15 cellular contexts compared by ENCODE assay signal in the genomic region with DNA sequence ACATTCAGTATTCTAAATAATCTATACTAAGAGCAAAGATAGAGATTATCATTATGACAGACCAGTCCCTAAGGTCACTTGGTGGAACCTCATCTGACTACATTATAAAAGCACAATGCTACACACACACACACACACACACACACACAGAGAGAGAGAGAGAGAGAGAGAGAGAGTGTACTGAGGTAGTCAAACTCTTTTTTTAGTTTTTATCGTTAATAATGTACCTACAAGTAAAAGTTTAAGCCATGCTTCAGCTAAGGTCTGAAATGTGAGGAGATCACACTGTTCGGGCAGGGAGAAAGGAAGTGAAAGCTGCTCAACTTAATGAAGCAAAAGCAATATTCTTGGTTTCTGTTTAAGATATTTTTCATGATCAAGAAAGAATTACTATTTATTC.
DNase-seq lines count a peak whose midpoint lies in the region; ATAC-seq, FAIRE-seq and TF ChIP-seq lines count a peak whose summit lies in the region.
"Had no signal": no experiment of that assay in that cellular context is flagged by ENCODE, and none has a peak within 500 bp of the region (broad histone marks: within the 10 kb centered on the region; RNA-seq: fewer than 3 reads in every experiment).

No MANE protein-coding gene starts in this region.

- peaks cover 3 to 18% of the 10 kb centered on the region in 2 donors for H3K4me1 Mint-ChIP-seq in natural killer cell treated with Interleukin-12 subunit alpha and Interleukin-12 subunit beta and Interleukin-15 and Interleukin-18, amount 100 ng/mL, for 72 hours (ENCODE audit: low read depth in 2 of 2)
- H3K4me1 Mint-ChIP-seq in natural killer cell = peaks cover 0 to 10% of the 10 kb centered on the region in 2 donors
- no peaks in the 10 kb centered on the region for H3K4me1 Mint-ChIP-seq in CD8-positive, alpha-beta memory T cell
- no peaks in the 10 kb centered on the region for H3K4me1 Mint-ChIP-seq in glutamatergic neuron (ENCODE audit: low read depth, unreplicated experiment)
- H3K4me1 Mint-ChIP-seq: T-helper 17 cell had no signal

- no peak for TF ChIP-seq POLR2A in ovary (IDR thresholded peaks at IDR 0.05)
- TF ChIP-seq POLR2A in H54 (IDR thresholded peaks at IDR 0.05; ENCODE audit: low read depth, low read length) = no peak

- H3K27ac Mint-ChIP-seq in natural killer cell treated with Interleukin-12 subunit alpha and Interleukin-12 subunit beta and Interleukin-15 and Interleukin-18, amount 100 ng/mL, for 72 hours = no peak overlapping the region
- H3K27ac Mint-ChIP-seq in natural killer cell = peak overlapping the region in 1 of 2 donors; percentile 60
- H3K27ac Mint-ChIP-seq in CD8-positive, alpha-beta memory T cell = no peak overlapping the region
- H3K27ac Mint-ChIP-seq in glutamatergic neuron (ENCODE audit: unreplicated experiment) = no peak overlapping the region
- H3K27ac Mint-ChIP-seq: T-helper 17 cell had no signal

- H3K4me3 ChIP-seq in CD8-positive, alpha-beta memory T cell (ENCODE audit: low read length) = no peak overlapping the region
- no peak overlapping the region for H3K4me3 ChIP-seq in ovary
- H3K4me3 ChIP-seq: esophagus muscularis mucosa, MG63, transverse colon had no signal

- WGBS in ovary, 3 donors = 50 to 60% (median 59%) methylated on average over 2 of the region's 2 CpGs

- intact Hi-C loops in natural killer cell (cut with micrococcal nuclease) (no loop called here), ovary (cut with DNase I) (no loop called here)

- no peak for TF ChIP-seq EP300 in ovary (IDR thresholded peaks at IDR 0.05)

- no peaks in the 10 kb centered on the region for H3K9me3 ChIP-seq in CD8-positive, alpha-beta memory T cell (ENCODE audit: low read length)
- H3K9me3 ChIP-seq in ovary = no peaks in the 10 kb centered on the region
- H3K9me3 ChIP-seq: esophagus muscularis mucosa, MG63, neutrophil, transverse colon had no signal

- DNase-seq in natural killer cell treated with Interleukin-12 subunit alpha and Interleukin-12 subunit beta and Interleukin-15 and Interleukin-18, amount 100 ng/mL, for 72 hours (ENCODE audit: low spot score) = no peak
- no peak for DNase-seq in natural killer cell
- no peak for DNase-seq in CD8-positive, alpha-beta memory T cell
- no peak for DNase-seq in ovary
- DNase-seq in H54 (ENCODE audit: insufficient read length, low spot score) = no peak
- DNase-seq in glutamatergic neuron = no peak
- DNase-seq: immature natural killer cell; MG63; stimulated activated CD4-positive, alpha-beta T cell treated with anti-CD3 and anti-CD28 coated beads, Interleukin-2, amount 100 ng/mL, for 48 hours; T-helper 17 cell; transverse colon had no signal

- no peaks in the 10 kb centered on the region for H3K36me3 Mint-ChIP-seq in natural killer cell treated with Interleukin-12 subunit alpha and Interleukin-12 subunit beta and Interleukin-15 and Interleukin-18, amount 100 ng/mL, for 72 hours
- H3K36me3 Mint-ChIP-seq in natural killer cell (no peaks in the 10 kb centered on the region), glutamatergic neuron (ENCODE audit: unreplicated experiment) (no peaks in the 10 kb centered on the region)
- no peaks in the 10 kb centered on the region for H3K36me3 Mint-ChIP-seq in CD8-positive, alpha-beta memory T cell

- H3K4me3 Mint-ChIP-seq in natural killer cell treated with Interleukin-12 subunit alpha and Interleukin-12 subunit beta and Interleukin-15 and Interleukin-18, amount 100 ng/mL, for 72 hours = peak overlapping the region; percentile 26
- H3K4me3 Mint-ChIP-seq in natural killer cell (no peak overlapping the region), glutamatergic neuron (ENCODE audit: unreplicated experiment) (no peak overlapping the region)
- no peak overlapping the region for H3K4me3 Mint-ChIP-seq in CD8-positive, alpha-beta memory T cell
- H3K4me3 Mint-ChIP-seq: T-helper 17 cell had no signal

- no peaks in the 10 kb centered on the region for H3K4me1 ChIP-seq in CD8-positive, alpha-beta memory T cell (ENCODE audit: insufficient read depth, low read length)
- H3K4me1 ChIP-seq in ovary (ENCODE audit: insufficient read depth) = no peaks in the 10 kb centered on the region
- H3K4me1 ChIP-seq: esophagus muscularis mucosa, transverse colon had no signal

- ATAC-seq in natural killer cell treated with Interleukin-12 subunit alpha and Interleukin-12 subunit beta and Interleukin-15 and Interleukin-18, amount 100 ng/mL, for 72 hours = no peak
- ATAC-seq in natural killer cell (no peak), HG02623 (IDR thresholded peaks at IDR 0.05; ENCODE audit: unreplicated experiment) (peak; percentile 80), HG03442 (IDR thresholded peaks at IDR 0.05; ENCODE audit: unreplicated experiment) (peak; percentile 77)
- ATAC-seq: T-helper 17 cell had no signal

- H3K27me3 ChIP-seq in CD8-positive, alpha-beta memory T cell (ENCODE audit: insufficient read depth, low read length, poor library complexity, severe bottlenecking) = no peaks in the 10 kb centered on the region
- no peaks in the 10 kb centered on the region for H3K27me3 ChIP-seq in ovary
- H3K27me3 ChIP-seq: esophagus muscularis mucosa, MG63, transverse colon had no signal

- peaks cover 0 to 14% of the 10 kb centered on the region in 2 donors for H3K27me3 Mint-ChIP-seq in natural killer cell treated with Interleukin-12 subunit alpha and Interleukin-12 subunit beta and Interleukin-15 and Interleukin-18, amount 100 ng/mL, for 72 hours
- H3K27me3 Mint-ChIP-seq in natural killer cell (ENCODE audit: low read depth in 2 of 2) (peaks cover 0 to 11% of the 10 kb centered on the region in 2 donors), glutamatergic neuron (ENCODE audit: unreplicated experiment) (no peaks in the 10 kb centered on the region)
- H3K27me3 Mint-ChIP-seq in CD8-positive, alpha-beta memory T cell = peaks cover 3 to 4% of the 10 kb centered on the region in 2 donors

- CTCF ChIA-PET in CD8-positive, alpha-beta memory T cell (lab: Charles Lee) = no interaction called here

- H3K36me3 ChIP-seq in CD8-positive, alpha-beta memory T cell (ENCODE audit: insufficient read depth, low read length) = no peaks in the 10 kb centered on the region
- H3K36me3 ChIP-seq in ovary = no peaks in the 10 kb centered on the region
- H3K36me3 ChIP-seq: esophagus muscularis mucosa, MG63, neutrophil, transverse colon had no signal

- TF ChIP-seq CTCF in natural killer cell (IDR thresholded peaks at IDR 0.05) (no peak), ovary (IDR thresholded peaks at IDR 0.05) (no peak), glutamatergic neuron (IDR thresholded peaks at IDR 0.05; ENCODE audit: partially characterized antibody, unreplicated experiment) (no peak)

- POLR2A ChIA-PET in CD8-positive, alpha-beta memory T cell (lab: Charles Lee) = no interaction called here

- no peak overlapping the region for H3K27ac ChIP-seq in CD8-positive, alpha-beta memory T cell (ENCODE audit: low read depth, low read length)
- no peak overlapping the region for H3K27ac ChIP-seq in ovary
- H3K27ac ChIP-seq: esophagus muscularis mucosa, neutrophil, transverse colon had no signal

- H3K9me3 Mint-ChIP-seq in natural killer cell treated with Interleukin-12 subunit alpha and Interleukin-12 subunit beta and Interleukin-15 and Interleukin-18, amount 100 ng/mL, for 72 hours = no peaks in the 10 kb centered on the region
- H3K9me3 Mint-ChIP-seq in natural killer cell (no peaks in the 10 kb centered on the region), glutamatergic neuron (ENCODE audit: unreplicated experiment) (no peaks in the 10 kb centered on the region)
- H3K9me3 Mint-ChIP-seq in CD8-positive, alpha-beta memory T cell = no peaks in the 10 kb centered on the region

- FAIRE-seq in H54 (lab: Jason Lieb, UNC) = no peak

Comparison
In these comparisons a context has a peak if more than half of its experiments do, and no peak if none do; other contexts are left out.
1. ATAC-seq: peak in HG02623 (single experiment) and HG03442 (single experiment); none in natural killer cell treated with Interleukin-12 subunit alpha and Interleukin-12 subunit beta and Interleukin-15 and Interleukin-18, amount 100 ng/mL, for 72 hours (0 of 2) and natural killer cell (0 of 3).